ENCODE assay signal across 8 cellular contexts in the genomic region with DNA sequence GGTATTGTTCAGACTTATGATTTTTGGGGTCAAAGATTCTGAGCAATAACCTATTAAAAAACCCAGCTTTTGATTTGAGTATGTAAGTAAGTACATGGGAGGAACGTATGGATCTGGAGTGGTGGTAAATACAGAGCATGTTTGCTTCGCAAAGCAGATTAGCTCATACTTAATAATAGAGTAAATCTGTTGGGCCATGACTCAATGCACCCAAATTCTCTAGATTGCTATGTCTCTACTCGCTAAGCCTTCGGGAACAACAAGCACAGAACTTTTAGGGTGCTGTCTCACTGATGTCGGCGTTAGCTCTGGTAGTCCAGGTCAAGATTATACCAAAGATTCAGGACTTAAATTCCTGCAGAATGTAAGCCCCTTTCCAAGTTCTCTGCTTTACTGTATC. TPM values are rescaled to one million over a fixed set of nuclear protein-coding genes. Genes with fewer than 3 reads are reported as not detected.
DNase-seq lines count a peak whose midpoint lies in the region; TF ChIP-seq lines count a peak whose summit lies in the region.

No MANE protein-coding gene starts in this region.

- H3K27me3 ChIP-seq in Caco-2 (replicated peaks; ENCODE audit: control insufficient read depth, insufficient read depth, low read length) (no peaks in the 10 kb centered on the region), parathyroid adenoma (ENCODE audit: control insufficient read depth, insufficient read depth, low read length) (no peaks in the 10 kb centered on the region)

- H3K27ac ChIP-seq in OCI-LY7 (ENCODE audit: low read depth, low read length, poor library complexity, severe bottlenecking) (no peak overlapping the region), parathyroid adenoma (peak overlapping the region; percentile 64)

- no peaks in the 10 kb centered on the region for H3K9me3 Mint-ChIP-seq in Caco-2 (ENCODE audit: unreplicated experiment)

- TF ChIP-seq CTCF in Caco-2 (IDR thresholded peaks at IDR 0.05; ENCODE audit: insufficient read depth in 1 of 2, low read depth in 1 of 2, low read length in 1 of 2, severe bottlenecking in 1 of 2, unreplicated experiment in 1 of 2) (no peak), OCI-LY7 (conservative IDR thresholded peaks at IDR 0.05; ENCODE audit: low read length) (no peak), epithelial cell of esophagus (IDR thresholded peaks at IDR 0.05; ENCODE audit: insufficient read depth, low read depth, low read length, missing control alignments) (no peak), parathyroid adenoma (IDR thresholded peaks at IDR 0.05) (no peak)

- H3K27me3 Mint-ChIP-seq in Caco-2 (ENCODE audit: insufficient read depth, unreplicated experiment): no peaks in the 10 kb centered on the region

- DNase-seq in Caco-2 (no peak), OCI-LY7 (ENCODE audit: low spot score) (no peak), epithelial cell of esophagus (ENCODE audit: low read depth) (peak; percentile 44), amniotic stem cell (lab: John Stamatoyannopoulos, UW) (no peak), cortex of kidney (lab: John Stamatoyannopoulos, UW) (no peak), DMS114 treated with DMSO at 0.1 percent for 48 hours (lab: John Stamatoyannopoulos, UW; ENCODE audit: unreplicated experiment) (no peak)
- no peak for DNase-seq in stimulated activated CD4-positive, alpha-beta T cell treated with anti-CD3 and anti-CD28 coated beads, Interleukin-2, amount 100 ng/mL, for 24 hours

- H3K36me3 Mint-ChIP-seq in Caco-2 (ENCODE audit: insufficient read depth, unreplicated experiment): peaks cover 7% of the 10 kb centered on the region

- BruUV-seq in Caco-2 (replicated peaks; lab: Mats Ljungman, UMichigan) (no TSS peak), OCI-LY7 (replicated peaks; lab: Mats Ljungman, UMichigan) (no TSS peak)

- H3K4me3 Mint-ChIP-seq in Caco-2 (ENCODE audit: unreplicated experiment): peak overlapping the region; percentile 93

- no peak overlapping the region for H3K9ac ChIP-seq in parathyroid adenoma

- H4K20me1 ChIP-seq in OCI-LY7 (ENCODE audit: insufficient read depth, low read length): no peaks in the 10 kb centered on the region

- H3K4me1 ChIP-seq in Caco-2 (peaks cover 34% of the 10 kb centered on the region), OCI-LY7 (ENCODE audit: insufficient read depth, low read length, poor library complexity, severe bottlenecking) (peaks cover 10% of the 10 kb centered on the region), parathyroid adenoma (peaks cover 12% of the 10 kb centered on the region)

- H3K9me3 ChIP-seq in Caco-2: no peaks in the 10 kb centered on the region
- H3K9me3 ChIP-seq in OCI-LY7 (ENCODE audit: low read length): no peaks in the 10 kb centered on the region
- H3K9me3 ChIP-seq in parathyroid adenoma (ENCODE audit: control insufficient read depth, low read length): no peaks in the 10 kb centered on the region

- H3K27ac Mint-ChIP-seq in Caco-2 (ENCODE audit: unreplicated experiment): no peak overlapping the region

- H3K9me2 ChIP-seq in OCI-LY7 (ENCODE audit: insufficient read depth, low read length): no peaks in the 10 kb centered on the region

- H3K36me3 ChIP-seq in Caco-2 (ENCODE audit: control insufficient read depth, insufficient read depth, low read length) (no peaks in the 10 kb centered on the region), OCI-LY7 (ENCODE audit: insufficient read depth, low read length) (peaks cover under 1% of the 10 kb centered on the region; the same call in 1 of the 2 replicates), parathyroid adenoma (ENCODE audit: control insufficient read depth, insufficient read depth, low read length) (no peaks in the 10 kb centered on the region)

- CTCF ChIA-PET in Caco-2 (lab: Charles Lee) (no interaction called here), OCI-LY7 (lab: Charles Lee; ENCODE audit: unreplicated experiment) (no interaction called here)

- H3K4me1 Mint-ChIP-seq in Caco-2 (ENCODE audit: low read depth, unreplicated experiment): peaks cover 12% of the 10 kb centered on the region

- H3K4me3 ChIP-seq in Caco-2 (ENCODE audit: low read depth, low read length): peak overlapping the region; percentile 98
- no peak overlapping the region for H3K4me3 ChIP-seq in OCI-LY7 (ENCODE audit: low read depth, low read length, poor library complexity, severe bottlenecking)
- peak overlapping the region; percentile 86 for H3K4me3 ChIP-seq in epithelial cell of esophagus (ENCODE audit: low read length)
- peak overlapping the region; percentile 96 for H3K4me3 ChIP-seq in parathyroid adenoma (ENCODE audit: low read depth, low read length)

- peak overlapping the region; percentile 65 for H3K4me2 ChIP-seq in OCI-LY7 (ENCODE audit: low read length)
- peak overlapping the region; percentile 92 for H3K4me2 ChIP-seq in parathyroid adenoma (ENCODE audit: low read length)

- POLR2A ChIA-PET in Caco-2 (lab: Charles Lee) (no interaction called here), OCI-LY7 (lab: Charles Lee) (interaction anchor here (0.6 kb wide), 1 partner anchor 842 kb away, joined by 9 read pairs; no protein-coding TSS in a partner anchor)

- intact Hi-C loops in Caco-2 (cut with micrococcal nuclease; ENCODE audit: unreplicated experiment) (loop anchor here (5.0 kb wide), 1 partner anchor 162 kb away; no protein-coding TSS in a partner anchor), OCI-LY7 (cut with micrococcal nuclease; ENCODE audit: unreplicated experiment) (no loop called here)

- peak overlapping the region; percentile 73 for H2AFZ ChIP-seq in OCI-LY7 (ENCODE audit: low read length)
- peak overlapping the region; percentile 94 for H2AFZ ChIP-seq in parathyroid adenoma

- no peaks in the 10 kb centered on the region for H3K79me2 ChIP-seq in OCI-LY7 (ENCODE audit: insufficient read depth, low read depth, low read length)
- peaks cover 10% of the 10 kb centered on the region for H3K79me2 ChIP-seq in parathyroid adenoma

RNA-seq across cellular contexts. Expression of gene MINPP1, which starts 0.8 kb away (rescaled TPM):
- 24.8 and 26.6 TPM in 2 replicates for total RNA-seq in Caco-2 (2022)
- 3.6 and 4.0 TPM in 2 replicates for total RNA-seq in OCI-LY7 (2014; rRNA removed; shearing (Covaris generic))
- total RNA-seq in OCI-LY7 (2022): 6.8 and 8.4 TPM in 2 replicates
